8 cellular contexts compared by ENCODE assay signal in genomic region chr6:132400641-132401119, GRCh38. TPM values are rescaled to one million over a fixed set of nuclear protein-coding genes. Genes with fewer than 3 reads are reported as not detected.
DNase-seq lines count a peak whose midpoint lies in the region; ATAC-seq and TF ChIP-seq lines count a peak whose summit lies in the region.

No MANE protein-coding gene starts in this region.

- H3K4me1 ChIP-seq in Peyer's patch, result peaks cover 0 to 7% (median 0%) of the 10 kb centered on the region in 4 donors
- H3K4me1 ChIP-seq in psoas muscle, result no peaks in the 10 kb centered on the region

- intact Hi-C loops in psoas muscle (cut with DNase I), result no loop called here
- intact Hi-C loops in head of caudate nucleus (cut with DNase I), result no loop called here

- H3K27me3 ChIP-seq in Peyer's patch (peaks cover 0 to 10% of the 10 kb centered on the region in 2 donors), psoas muscle (ENCODE audit: insufficient read depth in 3 of 3, low read length in 2 of 3) (peaks cover 3 to 54% (median 16%) of the 10 kb centered on the region in 3 donors)

- DNase-seq in Peyer's patch (peak in 1 of 3 donors; percentile 48), foreskin fibroblast (peak in 1 of 2 donors; percentile 65), psoas muscle (no peak), DMS114 treated with DMSO at 0.1 percent for 48 hours (lab: John Stamatoyannopoulos, UW; ENCODE audit: unreplicated experiment) (no peak), NOMO-1 (lab: John Stamatoyannopoulos, UW; ENCODE audit: unreplicated experiment in 2 of 2) (no peak), head of caudate nucleus (no peak)

- H3K4me3 ChIP-seq in Peyer's patch, result peak overlapping the region; percentile 50 to 73 (median 68)
- H3K4me3 ChIP-seq in foreskin fibroblast (ENCODE audit: low read depth in 1 of 2, low read length in 2 of 2), result peak overlapping the region; percentile 84
- H3K4me3 ChIP-seq in psoas muscle, result peak overlapping the region; percentile 66

- WGBS in psoas muscle, 3 donors, result 4 to 5% (median 4%) methylated on average over 32 to 33 of the region's 33 CpGs

- TF ChIP-seq CTCF in Peyer's patch (IDR thresholded peaks at IDR 0.05), result no peak
- TF ChIP-seq CTCF in foreskin fibroblast (IDR thresholded peaks at IDR 0.05; ENCODE audit: low read depth, low read length), result no peak
- TF ChIP-seq CTCF in psoas muscle (IDR thresholded peaks at IDR 0.05), result no peak

- no peaks in the 10 kb centered on the region for H3K36me3 ChIP-seq in Peyer's patch
- no peaks in the 10 kb centered on the region for H3K36me3 ChIP-seq in psoas muscle (ENCODE audit: insufficient read depth in 1 of 2, low read depth in 1 of 2)

- ATAC-seq in GM19438 (IDR thresholded peaks at IDR 0.05; ENCODE audit: low read depth, unreplicated experiment) (peak; percentile 20), psoas muscle (peak in 1 of 4 donors; percentile 42), HG03457 (IDR thresholded peaks at IDR 0.05; ENCODE audit: unreplicated experiment) (no peak)

- TF ChIP-seq POLR2A in Peyer's patch (IDR thresholded peaks at IDR 0.05), result no peak

- H3K27ac ChIP-seq in Peyer's patch (peak overlapping the region; percentile 35 to 66 (median 49)), psoas muscle (no peak overlapping the region)

- no peaks in the 10 kb centered on the region for H3K9me3 ChIP-seq in Peyer's patch
- no peaks in the 10 kb centered on the region for H3K9me3 ChIP-seq in psoas muscle

RNA-seq across cellular contexts. Expression of gene MOXD1, which starts 0.6 kb away (rescaled TPM):
- total RNA-seq in Peyer's patch, result 1 to 10 TPM in 3 of 4 donors, not detected in 1; 1.2 to 4.1 (median 3.8) TPM
- under 1 TPM in 3 of 4 donors, not detected in 1; 0.30 to 0.58 (median 0.32) TPM for total RNA-seq in psoas muscle
- under 1 TPM in 2 of 3 donors, not detected in 1; 0.10 to 0.14 TPM for polyA plus RNA-seq in psoas muscle
